In genomic region chr7:143256932-143257331, GRCh38 we compare ENCODE assay signal across 1 cellular context.
TF ChIP-seq lines count a peak whose summit lies in the region.

No MANE protein-coding gene starts in this region.

TF ChIP-seq in K562, 482 proteins besides CTCF, POLR2A, EP300 and RAD21 (continued from another document and continues in another):
- TF ChIP-seq SREBF1 (IDR thresholded peaks at IDR 0.05; ENCODE audit: borderline replicate concordance, low read depth, low read length): no peak
- no peak for TF ChIP-seq MAFK (IDR thresholded peaks at IDR 0.05; ENCODE audit: low read length)
- no peak for TF ChIP-seq SNIP1 (IDR thresholded peaks at IDR 0.05; ENCODE audit: low read depth)
- TF ChIP-seq ARID3B (CRISPR knock-in tag; IDR thresholded peaks at IDR 0.05; ENCODE audit: borderline replicate concordance): no peak
- TF ChIP-seq TARDBP (IDR thresholded peaks at IDR 0.05): no peak
- TF ChIP-seq ZNF311 (CRISPR knock-in tag; IDR thresholded peaks at IDR 0.05): no peak
- TF ChIP-seq ZBTB9 (CRISPR knock-in tag; IDR thresholded peaks at IDR 0.05): no peak
- TF ChIP-seq TCF7L2 (IDR thresholded peaks at IDR 0.05; ENCODE audit: low read depth, low read length): no peak
- TF ChIP-seq ZNF232 (CRISPR knock-in tag; IDR thresholded peaks at IDR 0.05): no peak
- TF ChIP-seq EP400 (IDR thresholded peaks at IDR 0.05): no peak
- TF ChIP-seq MAZ (CRISPR knock-in tag; conservative IDR thresholded peaks at IDR 0.05 in 1 of 2, IDR thresholded peaks at IDR 0.05 in 1 of 2): no peak
- no peak for TF ChIP-seq ETS1 (conservative IDR thresholded peaks at IDR 0.05; ENCODE audit: control insufficient read depth, low read depth, low read length)
- TF ChIP-seq SMAD2 (IDR thresholded peaks at IDR 0.05; ENCODE audit: low read depth, low read length): no peak
- TF ChIP-seq TOE1 (IDR thresholded peaks at IDR 0.05; ENCODE audit: borderline replicate concordance): no peak
- no peak for TF ChIP-seq TOE1 (CRISPR knock-in tag; IDR thresholded peaks at IDR 0.05; ENCODE audit: borderline replicate concordance, low read depth)
- no peak for TF ChIP-seq BRF2 (IDR thresholded peaks at IDR 0.05; ENCODE audit: borderline replicate concordance, insufficient read depth, insufficient read length)
- TF ChIP-seq ESRRB (CRISPR knock-in tag; IDR thresholded peaks at IDR 0.05; ENCODE audit: borderline replicate concordance): no peak
- TF ChIP-seq ZNF75A (CRISPR knock-in tag; IDR thresholded peaks at IDR 0.05): no peak
- no peak for TF ChIP-seq TFAP4 (CRISPR knock-in tag; IDR thresholded peaks at IDR 0.05; ENCODE audit: borderline replicate concordance)
- TF ChIP-seq ZNF3 (CRISPR knock-in tag; IDR thresholded peaks at IDR 0.05): no peak
- TF ChIP-seq ZBTB7A (IDR thresholded peaks at IDR 0.05; ENCODE audit: borderline replicate concordance, control insufficient read depth, low read depth, low read length): no peak
- TF ChIP-seq ZNF583 (CRISPR knock-in tag; IDR thresholded peaks at IDR 0.05): no peak
- TF ChIP-seq ZNF197 (CRISPR knock-in tag; IDR thresholded peaks at IDR 0.05; ENCODE audit: low read depth): no peak
- TF ChIP-seq CREB3 (tag; conservative IDR thresholded peaks at IDR 0.05; ENCODE audit: low read depth): no peak
- no peak for TF ChIP-seq DIDO1 (tag; IDR thresholded peaks at IDR 0.05; ENCODE audit: low read depth)
- TF ChIP-seq PTTG1 (tag; IDR thresholded peaks at IDR 0.05; ENCODE audit: low read depth): no peak
- no peak for TF ChIP-seq ATF4 (CRISPR knock-in tag; IDR thresholded peaks at IDR 0.05)
- no peak for TF ChIP-seq FOS (IDR thresholded peaks at IDR 0.05; ENCODE audit: extremely low read depth, insufficient read length)
- no peak for TF ChIP-seq ZNF24 (IDR thresholded peaks at IDR 0.05)
- TF ChIP-seq TRIM25 (IDR thresholded peaks at IDR 0.05; ENCODE audit: borderline replicate concordance): no peak
- TF ChIP-seq RBM15 (IDR thresholded peaks at IDR 0.05; ENCODE audit: insufficient read depth, low read length): no peak
- no peak for TF ChIP-seq E2F8 (IDR thresholded peaks at IDR 0.05; ENCODE audit: low read depth, partially characterized antibody)
- TF ChIP-seq DPF2 (IDR thresholded peaks at IDR 0.05): peak; percentile 87
- TF ChIP-seq CBFA2T2 (conservative IDR thresholded peaks at IDR 0.05): peak; percentile 70
- TF ChIP-seq PKNOX1 (IDR thresholded peaks at IDR 0.05): peak; percentile 49; the same call in 1 of the 2 replicates
- TF ChIP-seq PHF8 (IDR thresholded peaks at IDR 0.05; ENCODE audit: borderline replicate concordance, low read length): no peak
- no peak for TF ChIP-seq PREB (CRISPR knock-in tag; IDR thresholded peaks at IDR 0.05)
- TF ChIP-seq ZNF77 (CRISPR knock-in tag; IDR thresholded peaks at IDR 0.05): no peak
- no peak for TF ChIP-seq ZBTB17 (CRISPR knock-in tag; IDR thresholded peaks at IDR 0.05)
- no peak for TF ChIP-seq ZC3H4 (CRISPR knock-in tag; IDR thresholded peaks at IDR 0.05; ENCODE audit: borderline replicate concordance)
- no peak for TF ChIP-seq ZFP1 (CRISPR knock-in tag; IDR thresholded peaks at IDR 0.05)
- TF ChIP-seq FOXK2 (conservative IDR thresholded peaks at IDR 0.05 in 1 of 2, IDR thresholded peaks at IDR 0.05 in 1 of 2; ENCODE audit: low read depth in 2 of 2): no peak
- TF ChIP-seq THAP7 (CRISPR knock-in tag; IDR thresholded peaks at IDR 0.05): no peak
- no peak for TF ChIP-seq ZNF212 (CRISPR knock-in tag; IDR thresholded peaks at IDR 0.05)
- TF ChIP-seq ZNF696 (CRISPR knock-in tag; conservative IDR thresholded peaks at IDR 0.05): no peak
- no peak for TF ChIP-seq KLF6 (CRISPR knock-in tag; IDR thresholded peaks at IDR 0.05; ENCODE audit: borderline replicate concordance)
- TF ChIP-seq ID3 (CRISPR knock-in tag; IDR thresholded peaks at IDR 0.05): no peak
- TF ChIP-seq ID3 (tag; IDR thresholded peaks at IDR 0.05): no peak
- TF ChIP-seq MAFG (tag; conservative IDR thresholded peaks at IDR 0.05): no peak
